In the genomic region with DNA sequence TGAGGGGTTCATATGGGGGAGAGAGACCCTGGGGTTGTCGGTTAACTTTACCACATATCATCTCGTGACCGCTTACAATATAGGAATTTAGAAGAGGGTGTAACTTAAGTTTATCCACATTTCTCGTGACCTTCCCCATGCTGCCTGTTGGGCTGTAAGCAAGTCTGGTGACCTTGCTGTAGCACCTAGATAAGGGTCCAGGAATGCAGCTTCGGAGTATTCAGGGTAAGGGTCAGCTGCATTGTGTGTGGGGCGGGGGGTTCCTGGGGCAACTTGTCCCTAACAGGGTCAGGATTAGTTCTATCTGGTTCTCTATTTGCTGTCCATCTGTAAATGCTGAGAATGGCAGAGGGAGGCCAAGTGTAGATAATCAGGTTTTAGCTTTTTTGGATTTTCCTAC, we compare ENCODE assay signal across 12 cellular contexts. TPM values are rescaled to one million over a fixed set of nuclear protein-coding genes. Genes with fewer than 3 reads are reported as not detected.
DNase-seq lines count a peak whose midpoint lies in the region; ATAC-seq, FAIRE-seq and TF ChIP-seq lines count a peak whose summit lies in the region.
"Had no signal": no experiment of that assay in that cellular context is flagged by ENCODE, and none has a peak within 500 bp of the region (broad histone marks: within the 10 kb centered on the region; RNA-seq: fewer than 3 reads in every experiment).

No MANE protein-coding gene starts in this region.

- H2AK5ac ChIP-seq in H1 (ENCODE audit: low read depth, low read length) = no peak overlapping the region

- ATAC-seq in HepG2 (peak; percentile 2; the same call in 2 of the 3 replicates), right lobe of liver (no peak), aorta (ENCODE audit: low FRiP score) (no peak)
- ATAC-seq in activated CD4-positive, CD25-positive, alpha-beta regulatory T cell treated with anti-CD3 and anti-CD28 coated beads, Interleukin-2, amount 50 U/mL, for 24 hours = no peak

- H2BK20ac ChIP-seq in H1 (ENCODE audit: low read length) = no peak overlapping the region

- H3K36me3 ChIP-seq in HepG2 (replicated peaks in 1 of 2; ENCODE audit: control insufficient read depth in 1 of 2, insufficient read depth in 2 of 2, low read length in 2 of 2) (no peaks in the 10 kb centered on the region), right lobe of liver (no peaks in the 10 kb centered on the region), H1 (ENCODE audit: control insufficient read depth in 2 of 4, insufficient read depth in 4 of 4, low read length in 3 of 4) (no peaks in the 10 kb centered on the region), osteoblast (ENCODE audit: insufficient read depth, low read length) (no peaks in the 10 kb centered on the region), aorta (ENCODE audit: control insufficient read depth in 1 of 2, insufficient read depth in 2 of 2, low read length in 1 of 2) (no peaks in the 10 kb centered on the region)

- 30% methylated on average over 6 of the region's 6 CpGs for WGBS in HepG2 (ENCODE audit: low lambda C conversion rate)
- whole genome bisulfite sequencing in right lobe of liver (ENCODE audit: insufficient coverage, low coverage, low lambda C conversion rate, missing lambda C conversion rate) = 55% methylated on average over 2 of the region's 6 CpGs
- WGBS in H1 (ENCODE audit: extremely low coverage in 1 of 2, insufficient coverage in 1 of 2, insufficient read length in 1 of 2, insufficient replicate concordance in 2 of 2, low coverage in 1 of 2, low lambda C conversion rate in 2 of 2, missing lambda C conversion rate in 1 of 2), 2 experiments = 88% methylated on average over 6 of the region's 6 CpGs; no CpG with 5 or more reads in 1 of the 2 experiments
- 82 to 86% methylated on average over 6 of the region's 6 CpGs for WGBS in aorta, 2 donors

- H3K9me3 ChIP-seq in HepG2 (ENCODE audit: low read length) (no peaks in the 10 kb centered on the region), right lobe of liver (no peaks in the 10 kb centered on the region), H1 (ENCODE audit: insufficient read depth in 2 of 2, low read depth in 1 of 2, low read length in 1 of 2) (no peaks in the 10 kb centered on the region), osteoblast (ENCODE audit: low read depth, low read length) (no peaks in the 10 kb centered on the region), aorta (ENCODE audit: control insufficient read depth, low read length) (no peaks in the 10 kb centered on the region)

- peaks cover 0 to 4% of the 10 kb centered on the region in 2 experiments; a peak in 1 of 5 replicates for H3K27me3 ChIP-seq in HepG2 (ENCODE audit: control insufficient read depth in 1 of 2, insufficient read depth in 2 of 2, low read length in 2 of 2)
- no peaks in the 10 kb centered on the region for H3K27me3 ChIP-seq in right lobe of liver
- H3K27me3 ChIP-seq in H1 (replicated peaks in 1 of 4; ENCODE audit: control insufficient read depth in 3 of 4, extremely low read depth in 1 of 4, insufficient read depth in 3 of 4, low read length in 3 of 4) = peaks cover 3 to 50% (median 35%) of the 10 kb centered on the region in 4 experiments
- no peaks in the 10 kb centered on the region for H3K27me3 ChIP-seq in osteoblast (ENCODE audit: insufficient read depth, low read length)
- H3K27me3 ChIP-seq in aorta (ENCODE audit: control insufficient read depth in 1 of 2, insufficient read depth in 2 of 2, low read length in 1 of 2) = no peaks in the 10 kb centered on the region

- TF ChIP-seq POLR2A in HepG2 (IDR thresholded peaks at IDR 0.05; ENCODE audit: insufficient read depth in 1 of 2, low read depth in 2 of 2, low read length in 2 of 2) (no peak), right lobe of liver (IDR thresholded peaks at IDR 0.05) (no peak), H1 (IDR thresholded peaks at IDR 0.05; ENCODE audit: control extremely low read depth in 1 of 2, low read depth in 2 of 2, low read length in 2 of 2) (no peak)

- BruUV-seq in HepG2 (replicated peaks; lab: Mats Ljungman, UMichigan) = TSS peak; percentile 85

- POLR2A ChIA-PET in HepG2 (lab: Yijun Ruan, JAX) = interaction anchor here (0.6 to 3.2 kb wide), 15 partner anchors 9 to 362 kb away, joined by 3 to 29 read pairs (median 5); no protein-coding TSS in a partner anchor
- POLR2A ChIA-PET in H1 (lab: Charles Lee; ENCODE audit: partially characterized antibody) = interaction anchor here (2.0 kb wide), 2 partner anchors 13 to 358 kb away, joined by 7 to 8 read pairs; no protein-coding TSS in a partner anchor

- H2BK5ac ChIP-seq in H1 (ENCODE audit: low read depth, low read length) = no peak overlapping the region

- H3K79me2 ChIP-seq in HepG2 (ENCODE audit: insufficient read depth, low read length) (peaks cover 35% of the 10 kb centered on the region), H1 (ENCODE audit: control insufficient read depth in 1 of 2, insufficient read depth in 2 of 2, low read length in 2 of 2) (no peaks in the 10 kb centered on the region), osteoblast (ENCODE audit: insufficient read depth, low read length) (peaks cover 32% of the 10 kb centered on the region)

- no peak overlapping the region for H3K23ac ChIP-seq in H1 (ENCODE audit: insufficient read length)

- H3K14ac ChIP-seq in H1 (ENCODE audit: insufficient read length) = no peak overlapping the region

- no peak overlapping the region for H2BK12ac ChIP-seq in H1 (ENCODE audit: low read depth, low read length)

- TF ChIP-seq EP300 in HepG2 (IDR thresholded peaks at IDR 0.05; ENCODE audit: low read depth in 2 of 2, low read length in 2 of 2) (0 out of 4 replicates have a peak, but pooled peaks of 1 of the 2 experiments have one; percentile 11), HepG2 (CRISPR knock-in tag; IDR thresholded peaks at IDR 0.05; ENCODE audit: borderline replicate concordance) (no peak), H1 (IDR thresholded peaks at IDR 0.05; ENCODE audit: borderline replicate concordance in 1 of 2, low read depth in 2 of 2, low read length in 2 of 2) (no peak)

- intact Hi-C loops in HepG2 (cut with micrococcal nuclease; ENCODE audit: unreplicated experiment) (no loop called here), right lobe of liver (cut with DNase I) (no loop called here), aorta (cut with DNase I) (loop anchor here (2.0 to 5.0 kb wide), 2 partner anchors 44 to 82 kb away; no protein-coding TSS in a partner anchor)

- no peak for FAIRE-seq in HepG2 (lab: Jason Lieb, UNC)
- no peak for FAIRE-seq in H1 (lab: Jason Lieb, UNC)

- CTCF ChIA-PET in HepG2 (lab: Yijun Ruan, JAX; ENCODE audit: low intra/inter-chr PET ratio, low total read pairs) = interaction anchor here (1.6 kb wide), 1 partner anchor 85 kb away, joined by 4 read pairs; no protein-coding TSS in a partner anchor
- CTCF ChIA-PET in H1 (lab: Charles Lee; ENCODE audit: partially characterized antibody) = interaction anchor here (0.9 to 4.1 kb wide), 3 partner anchors 16 to 220 kb away, joined by 3 to 26 read pairs (median 6); no protein-coding TSS in a partner anchor

- H3K27ac ChIP-seq in HepG2 (ENCODE audit: extremely low read length, insufficient read depth, low read length) (peak overlapping the region; percentile 86), right lobe of liver (no peak overlapping the region), H1 (ENCODE audit: low read depth, low read length) (no peak overlapping the region), osteoblast (ENCODE audit: low read depth, low read length) (peak overlapping the region; percentile 15), aorta (ENCODE audit: low read depth in 1 of 2, low read length in 2 of 2) (peak overlapping the region; percentile 64 to 94)
- H3K27ac ChIP-seq: SK-N-MC had no signal

- no peak overlapping the region for H4K8ac ChIP-seq in H1 (ENCODE audit: extremely low read depth, insufficient read depth, low read length)

- H4K20me1 ChIP-seq in HepG2 (ENCODE audit: insufficient read depth, low read length) (no peaks in the 10 kb centered on the region; the same call in 1 of the 2 replicates), H1 (replicated peaks in 1 of 2; ENCODE audit: control insufficient read depth in 1 of 2, insufficient read depth in 2 of 2, low read length in 2 of 2) (peaks cover 0 to 3% of the 10 kb centered on the region in 2 experiments), osteoblast (ENCODE audit: insufficient read depth, low read length) (peaks cover 12% of the 10 kb centered on the region)

- H2AFZ ChIP-seq in HepG2 (ENCODE audit: low read length) (peak overlapping the region; percentile 49), H1 (ENCODE audit: low read length) (no peak overlapping the region), osteoblast (ENCODE audit: low read length) (no peak overlapping the region)

- H3K4me1 ChIP-seq in HepG2 (ENCODE audit: insufficient read depth, low read length) (peaks cover 41% of the 10 kb centered on the region), right lobe of liver (peaks cover 0 to 14% (median 0%) of the 10 kb centered on the region in 4 donors), H1 (replicated peaks in 1 of 4; ENCODE audit: control insufficient read depth in 3 of 4, insufficient read depth in 4 of 4, low read length in 3 of 4) (peaks cover 2 to 10% (median 7%) of the 10 kb centered on the region in 4 experiments; a peak in 4 of 7 replicates), osteoblast (ENCODE audit: insufficient read depth, low read length) (peaks cover 32% of the 10 kb centered on the region), aorta (ENCODE audit: control insufficient read depth in 1 of 2, insufficient read depth in 2 of 2, low read length in 2 of 2) (no peaks in the 10 kb centered on the region)

- H3K18ac ChIP-seq in H1 (ENCODE audit: extremely low read depth, low read length) = no peak overlapping the region

- H3K56ac ChIP-seq in H1 (replicated peaks; ENCODE audit: insufficient read length, low read depth, low read length) = no peak overlapping the region

- peak overlapping the region; percentile 78 to 95 (median 89); a peak in 5 of 6 replicates for H3K4me3 ChIP-seq in HepG2 (replicated peaks in 1 of 3; ENCODE audit: insufficient read depth in 1 of 3, low read depth in 2 of 3, low read length in 3 of 3)
- H3K4me3 ChIP-seq in right lobe of liver = no peak overlapping the region
- peak overlapping the region in 1 of 4 experiments; percentile 97; a peak in 2 of 8 replicates for H3K4me3 ChIP-seq in H1 (ENCODE audit: extremely low read depth in 1 of 4, insufficient read depth in 2 of 4, low read depth in 3 of 4, low read length in 4 of 4)
- no peak overlapping the region for H3K4me3 ChIP-seq in osteoblast (ENCODE audit: insufficient read depth, low read length)
- no peak overlapping the region for H3K4me3 ChIP-seq in aorta (ENCODE audit: low read length in 2 of 2)

- no peak for TF ChIP-seq CTCF in HepG2 (CRISPR knock-in tag; IDR thresholded peaks at IDR 0.05)
- no peak for TF ChIP-seq CTCF in right lobe of liver (IDR thresholded peaks at IDR 0.05)
- TF ChIP-seq CTCF in H1 (IDR thresholded peaks at IDR 0.05; ENCODE audit: control extremely low read depth in 1 of 3, insufficient read depth in 1 of 3, low read depth in 1 of 3, low read length in 3 of 3) = no peak
- TF ChIP-seq CTCF in osteoblast (IDR thresholded peaks at IDR 0.05; ENCODE audit: extremely low read depth, low read depth, low read length) = no peak

- peaks cover 17% of the 10 kb centered on the region for H3K23me2 ChIP-seq in H1 (ENCODE audit: low read depth, low read length)

- no peaks in the 10 kb centered on the region; the same call in 1 of the 2 replicates for H3K79me1 ChIP-seq in H1 (ENCODE audit: low read depth, low read length)

- H2BK120ac ChIP-seq in H1 (replicated peaks; ENCODE audit: low read depth, low read length) = no peak overlapping the region

- peak overlapping the region; percentile 96 for H3K4me2 ChIP-seq in HepG2 (ENCODE audit: low read depth, low read length)
- H3K4me2 ChIP-seq in H1 (ENCODE audit: insufficient read depth in 1 of 2, low read depth in 2 of 2, low read length in 2 of 2) = peak overlapping the region; percentile 97 to 99; a peak in 3 of 4 replicates
- peak overlapping the region; percentile 100 for H3K4me2 ChIP-seq in osteoblast (ENCODE audit: insufficient read depth, low read length)

- no peak overlapping the region for H4K5ac ChIP-seq in H1 (ENCODE audit: insufficient read length, low read depth, low read length)

- in situ Hi-C loops in HepG2 (cut with HindIII; ENCODE audit: extremely low pct_ligation_motif_present, low pct_unique_long_range_greater_than_20kb) = loop anchor here (10.0 kb wide), 1 partner anchor 372 kb away; no protein-coding TSS in a partner anchor

- no peak for DNase-seq in HepG2 (ENCODE audit: low spot score)
- DNase-seq in right lobe of liver = no peak
- no peak for DNase-seq in H1 (ENCODE audit: low read depth in 1 of 2, low spot score in 2 of 2)
- DNase-seq in osteoblast (ENCODE audit: insufficient read length, low spot score, missing footprints) = no peak
- no peak for DNase-seq in aorta
- DNase-seq in activated gamma-delta T cell treated with Interleukin-2 at 50 U/mL for 16 hours = no peak
- DNase-seq in iPS-NIHi7 (ENCODE audit: extremely low spot score) = no peak
- DNase-seq: activated CD4-positive, alpha-beta T cell treated with anti-CD3 and anti-CD28 coated beads, Interleukin-2, amount 10 ng/mL, durations not matched to agents 7 days and 5 days; MM.1S; NCI-H524 had no signal

- H3K4ac ChIP-seq in H1 (replicated peaks; ENCODE audit: insufficient read length, low read depth, low read length) = no peak overlapping the region

- TF ChIP-seq RAD21 in HepG2 (CRISPR knock-in tag; IDR thresholded peaks at IDR 0.05) = no peak
- no peak for TF ChIP-seq RAD21 in H1 (IDR thresholded peaks at IDR 0.05 in 1 of 2, conservative IDR thresholded peaks at IDR 0.05 in 1 of 2; ENCODE audit: low read depth in 2 of 2, low read length in 2 of 2)

- H4K91ac ChIP-seq in H1 (replicated peaks; ENCODE audit: insufficient read length, low read length) = no peak overlapping the region

- 0 out of 2 replicates have a peak overlapping the region, but pooled peaks have one; percentile 29 for H2BK15ac ChIP-seq in H1 (ENCODE audit: low read length)

- H3K9ac ChIP-seq in HepG2 (ENCODE audit: insufficient read depth, low read depth, low read length) (peak overlapping the region; percentile 85), H1 (replicated peaks in 1 of 4; ENCODE audit: extremely low read depth in 1 of 4, low read depth in 3 of 4, low read length in 3 of 4) (no peak overlapping the region)

RNA-seq across cellular contexts. Expression of gene CHST3, which starts 1.3 kb away (rescaled TPM):
- 13.4 and 18.7 TPM in 2 replicates for total RNA-seq in HepG2 (2016; rRNA removed; fragmentation: Illumina TruSeq; extraction: Trizol)
- 1.8 and 1.9 TPM in 2 replicates for total RNA-seq in HepG2 (2016; cell fraction: cytosol; rRNA removed; fragmentation: Illumina TruSeq; extraction: Trizol; ENCODE audit: low read depth)
- total RNA-seq in HepG2 (2016; cell fraction: insoluble cytoplasmic fraction; rRNA removed; fragmentation: Illumina TruSeq; extraction: Trizol) = 12.3 and 17.7 TPM in 2 replicates
- 7.4 and 7.7 TPM in 2 replicates for total RNA-seq in HepG2 (2016; cell fraction: membrane; rRNA removed; fragmentation: Illumina TruSeq; extraction: Trizol)
- 18.2 and 22.8 TPM in 2 replicates for total RNA-seq in HepG2 (2016; cell fraction: nucleus; rRNA removed; fragmentation: Illumina TruSeq; extraction: Trizol)
- polyA plus RNA-seq in HepG2 (2011; rRNA removed) = 7.2 and 8.1 TPM in 2 replicates
- 6.1 and 6.3 TPM in 2 replicates for polyA plus RNA-seq in HepG2 (2011; cell fraction: cytosol; rRNA removed)
- polyA plus RNA-seq in HepG2 (2011; cell fraction: nucleus; rRNA removed) = 9.2 and 10.1 TPM in 2 replicates
- 4.5 and 6.1 TPM in 2 replicates for polyA plus RNA-seq in HepG2 (2012)
- polyA plus RNA-seq in HepG2 (2016; cell fraction: cytosol; fragmentation: Illumina TruSeq; extraction: Trizol; ENCODE audit: low read depth) = 1.2 and 1.3 TPM in 2 replicates
- polyA plus RNA-seq in HepG2 (2016; cell fraction: insoluble cytoplasmic fraction; fragmentation: Illumina TruSeq; extraction: Trizol; ENCODE audit: low read depth) = 8.1 and 9.2 TPM in 2 replicates
- polyA plus RNA-seq in HepG2 (2016; cell fraction: membrane; fragmentation: Illumina TruSeq; extraction: Trizol; ENCODE audit: low read depth) = 2.9 and 3.3 TPM in 2 replicates
- 25.5 and 27.0 TPM in 2 replicates for polyA plus RNA-seq in HepG2 (2016; cell fraction: nucleus; fragmentation: Illumina TruSeq; extraction: Trizol; ENCODE audit: insufficient read depth, low read depth)
- polyA minus RNA-seq in HepG2 (2011; rRNA and poly(A)+ RNA removed; ENCODE audit: low replicate concordance) = 22.4 and 23.3 TPM in 2 replicates
- polyA minus RNA-seq in HepG2 (2011; cell fraction: cytosol; rRNA and poly(A)+ RNA removed) = 9.6 TPM in 2 replicates
- polyA minus RNA-seq in HepG2 (2011; cell fraction: nucleus; rRNA and poly(A)+ RNA removed) = 9.7 and 10.7 TPM in 2 replicates
- 1 to 10 TPM in 5 of 6 experiments, under 1 TPM in 1; 0.81 to 2.5 (median 1.8) TPM for total RNA-seq in right lobe of liver
- 5.7 and 5.8 TPM in 2 replicates for total RNA-seq in H1 (2021; fragmentation: NEBNext Ultra II Directional; extraction: Animal tissue kit (Norgen Biotek cat#: 25700))
- 2.0 and 2.4 TPM in 2 replicates for polyA plus RNA-seq in H1 (2011; rRNA removed)
- polyA plus RNA-seq in H1 (2011; cell fraction: cytosol; rRNA removed) = 2.0 TPM
- polyA plus RNA-seq in H1 (2011; cell fraction: nucleus; rRNA removed) = 2.8 TPM
- polyA plus RNA-seq in H1 (2012, experiment 1 of 2) = 2.5 to 3.3 TPM (median 2.9 TPM) in 4 replicates
- polyA plus RNA-seq in H1 (2012, experiment 2 of 2) = 2.1 TPM
- polyA plus RNA-seq in H1 (2013, experiment 1 of 2) = 3.7 TPM
- polyA plus RNA-seq in H1 (2013, experiment 2 of 2) = 4.5 TPM
- 3.9 and 5.0 TPM in 2 replicates for polyA minus RNA-seq in H1 (2011; rRNA and poly(A)+ RNA removed)
- 3.6 TPM for polyA minus RNA-seq in H1 (2011; cell fraction: cytosol; rRNA and poly(A)+ RNA removed)
- polyA minus RNA-seq in H1 (2011; cell fraction: nucleus; rRNA and poly(A)+ RNA removed) = 4.4 TPM
- 39.5 and 43.1 TPM in 2 replicates for total RNA-seq in osteoblast
- total RNA-seq in aorta = 10 to 100 TPM; 30.5 to 47.9 TPM
- 1 to 10 TPM; 4.1 to 8.6 TPM for polyA plus RNA-seq in aorta

Comparison
In these comparisons a context has a peak if more than half of its experiments do, and no peak if none do; other contexts are left out.
1. H3K27ac ChIP-seq: peak in HepG2 (single experiment), osteoblast (single experiment) and aorta (2 of 2); none in right lobe of liver (0 of 3) and H1 (single experiment).
2. H3K4me3 ChIP-seq: peak in HepG2 (3 of 3); none in right lobe of liver (0 of 3), osteoblast (single experiment) and aorta (0 of 2).
3. intact Hi-C loops: an anchor here in aorta (2.0 to 5.0 kb wide); none called in HepG2 and right lobe of liver.
4. Peak in every context shown above with its lines, with median percentiles within 50 percentile points of each other: H3K4me2 ChIP-seq.